Comparison of ENCODE assay signal across 31 cellular contexts in genomic region chrX:11412715-11413623, GRCh38.
DNase-seq lines count a peak whose midpoint lies in the region; ATAC-seq and TF ChIP-seq lines count a peak whose summit lies in the region.
"Had no signal": no experiment of that assay in that cellular context is flagged by ENCODE, and none has a peak within 500 bp of the region (broad histone marks: within the 10 kb centered on the region; RNA-seq: fewer than 3 reads in every experiment).

No MANE protein-coding gene starts in this region.

- no peaks in the 10 kb centered on the region for H3K9me3 ChIP-seq in heart right ventricle
- H3K9me3 ChIP-seq in aorta (ENCODE audit: control insufficient read depth, low read length): no peaks in the 10 kb centered on the region
- H3K9me3 ChIP-seq: left lung, neutrophil, stomach, tibial artery had no signal

- no peaks in the 10 kb centered on the region for H3K36me3 Mint-ChIP-seq in activated T-helper 2 cell treated with anti-CD3 and anti-CD28 coated beads, Interferon-gamma antibody, Interleukin-2, Interleukin-4, amounts not matched to agents 10 μg/mL and 5 μg/mL and 100 μg/mL, durations not matched to agents 14 hours and 24 hours and 36 hours (ENCODE audit: low read depth)
- H3K36me3 Mint-ChIP-seq: activated naive CD4-positive, alpha-beta T cell treated with anti-CD3 and anti-CD28 coated beads, Interleukin-2, amount 10 ng/mL, durations not matched to agents 7 days and 5 days; mesothelial cell of epicardium; naive B cell had no signal

- H3K27me3 ChIP-seq in heart right ventricle: no peaks in the 10 kb centered on the region
- H3K27me3 ChIP-seq in aorta (ENCODE audit: control insufficient read depth in 1 of 2, insufficient read depth in 2 of 2, low read length in 1 of 2): no peaks in the 10 kb centered on the region
- H3K27me3 ChIP-seq: hepatocyte, neutrophil, stomach, tibial artery had no signal

- H3K36me3 ChIP-seq in heart right ventricle (no peaks in the 10 kb centered on the region), aorta (ENCODE audit: control insufficient read depth in 1 of 2, insufficient read depth in 2 of 2, low read length in 1 of 2) (no peaks in the 10 kb centered on the region)
- H3K36me3 ChIP-seq: left lung, neutrophil, stomach, tibial artery had no signal

- H3K27ac ChIP-seq in heart right ventricle (no peak overlapping the region), aorta (ENCODE audit: low read depth in 1 of 2, low read length in 2 of 2) (no peak overlapping the region)
- H3K27ac ChIP-seq: hepatocyte, left lung, neutrophil, psoas muscle, stomach, tibial artery had no signal

- H3K27ac Mint-ChIP-seq in activated T-helper 2 cell treated with anti-CD3 and anti-CD28 coated beads, Interferon-gamma antibody, Interleukin-2, Interleukin-4, amounts not matched to agents 10 μg/mL and 5 μg/mL and 100 μg/mL, durations not matched to agents 14 hours and 24 hours and 36 hours: no peak overlapping the region
- H3K27ac Mint-ChIP-seq: activated naive CD4-positive, alpha-beta T cell treated with anti-CD3 and anti-CD28 coated beads, Interleukin-2, amount 10 ng/mL, durations not matched to agents 7 days and 5 days; CD4-positive, alpha-beta T cell; mesothelial cell of epicardium had no signal

- DNase-seq in left cardiac atrium: peak; percentile 26
- no peak for DNase-seq in heart right ventricle
- peak; percentile 40 for DNase-seq in astrocyte of the cerebellum (ENCODE audit: low read depth)
- peak; percentile 47 for DNase-seq in fibroblast of pulmonary artery (ENCODE audit: low read depth)
- DNase-seq in aorta: peak; percentile 69 to 70
- no peak for DNase-seq in central memory CD4-positive, alpha-beta T cell
- no peak for DNase-seq in activated T-helper 2 cell treated with anti-CD3 and anti-CD28 coated beads, Interferon-gamma antibody, Interleukin-2, Interleukin-4, amounts not matched to agents 10 μg/mL and 5 μg/mL and 100 μg/mL, durations not matched to agents 14 hours and 24 hours and 36 hours (ENCODE audit: low spot score)
- DNase-seq: 8988T; activated CD4-positive, alpha-beta T cell treated with anti-CD3 and anti-CD28 coated beads, Interleukin-2, amount 50 U/mL, for 48 hours; activated CD4-positive, CD25-positive, alpha-beta regulatory T cell; activated naive CD4-positive, alpha-beta T cell treated with anti-CD3 and anti-CD28 coated beads, Interleukin-2, amount 10 ng/mL, durations not matched to agents 7 days and 5 days; amniotic stem cell; CD4-positive, alpha-beta T cell; IMR-90; left lung; MM.1S; naive B cell; NCI-H1417; NCI-H2029 treated with DMSO at 0.1 percent for 48 hours; NCI-H2227 treated with DMSO at 0.1 percent for 48 hours; NCI-H526 treated with DMSO at 0.1 percent for 48 hours; psoas muscle; SIG-M5; stimulated activated CD8-positive, alpha-beta memory T cell treated with anti-CD3 and anti-CD28 coated beads, Interleukin-4, amount 100 ng/mL, for 48 hours; stomach; T1000 had no signal

- H3K4me3 ChIP-seq in heart right ventricle (no peak overlapping the region), astrocyte of the cerebellum (ENCODE audit: low read depth, low read length) (no peak overlapping the region), fibroblast of pulmonary artery (replicated peaks; ENCODE audit: low read depth, low read length) (no peak overlapping the region), aorta (ENCODE audit: low read length in 2 of 2) (no peak overlapping the region)
- H3K4me3 ChIP-seq: hepatocyte, left lung, psoas muscle, stomach, tibial artery had no signal

- H3K4me1 ChIP-seq in heart right ventricle (peaks cover 0 to 5% (median 0%) of the 10 kb centered on the region in 9 donors), aorta (ENCODE audit: control insufficient read depth in 1 of 2, insufficient read depth in 2 of 2, low read length in 2 of 2) (peaks cover 0 to 3% of the 10 kb centered on the region in 2 donors)
- H3K4me1 ChIP-seq: left lung, psoas muscle, stomach had no signal

- 54 to 70% methylated on average over 10 of the region's 10 CpGs for WGBS in heart right ventricle, 2 donors
- 37 to 43% methylated on average over 10 of the region's 10 CpGs for WGBS in aorta, 2 donors

- H3K9me3 Mint-ChIP-seq in activated T-helper 2 cell treated with anti-CD3 and anti-CD28 coated beads, Interferon-gamma antibody, Interleukin-2, Interleukin-4, amounts not matched to agents 10 μg/mL and 5 μg/mL and 100 μg/mL, durations not matched to agents 14 hours and 24 hours and 36 hours: no peaks in the 10 kb centered on the region
- H3K9me3 Mint-ChIP-seq: activated naive CD4-positive, alpha-beta T cell treated with anti-CD3 and anti-CD28 coated beads, Interleukin-2, amount 10 ng/mL, durations not matched to agents 7 days and 5 days; CD4-positive, alpha-beta T cell had no signal

- peak in 1 of 2 donors; percentile 59 for ATAC-seq in left cardiac atrium
- ATAC-seq in heart right ventricle: no peak
- peak; percentile 67 for ATAC-seq in aorta (ENCODE audit: low FRiP score)
- no peak for ATAC-seq in GM18867 (IDR thresholded peaks at IDR 0.05; ENCODE audit: unreplicated experiment)
- ATAC-seq: left lung, psoas muscle had no signal

- intact Hi-C loops in left cardiac atrium (cut with DNase I) (no loop called here), heart right ventricle (cut with DNase I) (no loop called here), aorta (cut with DNase I) (no loop called here)
- intact Hi-C loops in activated T-helper 2 cell treated with anti-CD3 and anti-CD28 coated beads, Interferon-gamma antibody, Interleukin-2, Interleukin-4, amounts not matched to agents 10 μg/mL and 5 μg/mL and 100 μg/mL, durations not matched to agents 14 hours and 24 hours and 36 hours (cut with micrococcal nuclease): no loop called here

- peaks cover 1% of the 10 kb centered on the region for H3K27me3 Mint-ChIP-seq in activated T-helper 2 cell treated with anti-CD3 and anti-CD28 coated beads, Interferon-gamma antibody, Interleukin-2, Interleukin-4, amounts not matched to agents 10 μg/mL and 5 μg/mL and 100 μg/mL, durations not matched to agents 14 hours and 24 hours and 36 hours (ENCODE audit: low read depth)
- H3K27me3 Mint-ChIP-seq: activated naive CD4-positive, alpha-beta T cell treated with anti-CD3 and anti-CD28 coated beads, Interleukin-2, amount 10 ng/mL, durations not matched to agents 7 days and 5 days; CD4-positive, alpha-beta T cell had no signal

- TF ChIP-seq CTCF in heart right ventricle (IDR thresholded peaks at IDR 0.05) (no peak), astrocyte of the cerebellum (IDR thresholded peaks at IDR 0.05; ENCODE audit: low read depth, low read length, missing control alignments) (no peak), fibroblast of pulmonary artery (IDR thresholded peaks at IDR 0.05; ENCODE audit: low read length, missing control alignments) (no peak)

- H3K4me1 Mint-ChIP-seq in activated T-helper 2 cell treated with anti-CD3 and anti-CD28 coated beads, Interferon-gamma antibody, Interleukin-2, Interleukin-4, amounts not matched to agents 10 μg/mL and 5 μg/mL and 100 μg/mL, durations not matched to agents 14 hours and 24 hours and 36 hours (ENCODE audit: low read depth): no peaks in the 10 kb centered on the region
- H3K4me1 Mint-ChIP-seq: activated naive CD4-positive, alpha-beta T cell treated with anti-CD3 and anti-CD28 coated beads, Interleukin-2, amount 10 ng/mL, durations not matched to agents 7 days and 5 days; naive B cell had no signal

- no peak overlapping the region for H3K4me3 Mint-ChIP-seq in activated T-helper 2 cell treated with anti-CD3 and anti-CD28 coated beads, Interferon-gamma antibody, Interleukin-2, Interleukin-4, amounts not matched to agents 10 μg/mL and 5 μg/mL and 100 μg/mL, durations not matched to agents 14 hours and 24 hours and 36 hours (ENCODE audit: low read depth)
- H3K4me3 Mint-ChIP-seq: activated naive CD4-positive, alpha-beta T cell treated with anti-CD3 and anti-CD28 coated beads, Interleukin-2, amount 10 ng/mL, durations not matched to agents 7 days and 5 days; CD4-positive, alpha-beta T cell; mesothelial cell of epicardium; naive B cell had no signal

- in situ Hi-C loops in astrocyte of the cerebellum (cut with HindIII; ENCODE audit: low sequenced_read_pairs): no loop called here

Comparison
In these comparisons a context has a peak if more than half of its experiments do, and no peak if none do; other contexts are left out.
1. DNase-seq: peak in left cardiac atrium (single experiment), astrocyte of the cerebellum (single experiment), fibroblast of pulmonary artery (single experiment) and aorta (2 of 2); none in heart right ventricle (0 of 2), central memory CD4-positive, alpha-beta T cell (single experiment) and activated T-helper 2 cell treated with anti-CD3 and anti-CD28 coated beads, Interferon-gamma antibody, Interleukin-2, Interleukin-4, amounts not matched to agents 10 μg/mL and 5 μg/mL and 100 μg/mL, durations not matched to agents 14 hours and 24 hours and 36 hours (single experiment).